In genomic region chr11:115497303-115497702, GRCh38 we compare ENCODE assay signal across 11 cellular contexts. TPM values are rescaled to one million over a fixed set of nuclear protein-coding genes. Genes with fewer than 3 reads are reported as not detected.
DNase-seq lines count a peak whose midpoint lies in the region; ATAC-seq and TF ChIP-seq lines count a peak whose summit lies in the region.
"Had no signal": no experiment of that assay in that cellular context is flagged by ENCODE, and none has a peak within 500 bp of the region (broad histone marks: within the 10 kb centered on the region; RNA-seq: fewer than 3 reads in every experiment).

No MANE protein-coding gene starts in this region.

- peak overlapping the region; percentile 9 for H3K27ac ChIP-seq in smooth muscle cell (ENCODE audit: low read depth)
- no peak overlapping the region for H3K27ac ChIP-seq in upper lobe of right lung
- H3K27ac ChIP-seq in testis = no peak overlapping the region

- H3K9me3 ChIP-seq in smooth muscle cell (replicated peaks; ENCODE audit: low read depth) (no peaks in the 10 kb centered on the region), upper lobe of right lung (no peaks in the 10 kb centered on the region), testis (no peaks in the 10 kb centered on the region)

- ATAC-seq in HG02973 (IDR thresholded peaks at IDR 0.05; ENCODE audit: unreplicated experiment) = peak; percentile 58
- ATAC-seq in upper lobe of right lung = no peak
- ATAC-seq in left lobe of liver = no peak

- H3K4me1 ChIP-seq in smooth muscle cell (ENCODE audit: low read depth) (peaks cover 26% of the 10 kb centered on the region), upper lobe of right lung (peaks cover 30% of the 10 kb centered on the region), testis (peaks cover 10% of the 10 kb centered on the region)

- no peaks in the 10 kb centered on the region for H3F3A ChIP-seq in smooth muscle cell (ENCODE audit: low read depth)

- intact Hi-C loops in upper lobe of right lung (cut with DNase I) = no loop called here
- intact Hi-C loops in testis (cut with DNase I; ENCODE audit: low total_unique reads) = loop anchor here (10.0 kb wide), 1 partner anchor 357 kb away; no protein-coding TSS in a partner anchor

- no peak overlapping the region for H3K4me3 ChIP-seq in smooth muscle cell
- H3K4me3 ChIP-seq in upper lobe of right lung = no peak overlapping the region
- no peak overlapping the region for H3K4me3 ChIP-seq in testis

- H2AFZ ChIP-seq in smooth muscle cell (ENCODE audit: low read depth) = no peak overlapping the region

- peak overlapping the region; percentile 64 for H3K4me2 ChIP-seq in smooth muscle cell

- DNase-seq in NCI-H2107 treated with DMSO at 0.1 percent for 48 hours (lab: John Stamatoyannopoulos, UW; ENCODE audit: unreplicated experiment) = peak; percentile 30
- DNase-seq in NCI-H2107 (lab: John Stamatoyannopoulos, UW) = no peak
- peak; percentile 68 for DNase-seq in NCI-H510A treated with DMSO at 0.1 percent for 48 hours (lab: John Stamatoyannopoulos, UW)
- no peak for DNase-seq in smooth muscle cell (lab: John Stamatoyannopoulos, UW; ENCODE audit: unreplicated experiment)
- no peak for DNase-seq in upper lobe of right lung
- no peak for DNase-seq in testis
- no peak for DNase-seq in left lobe of liver (ENCODE audit: low spot score)
- DNase-seq: activated CD4-positive, alpha-beta T cell treated with anti-CD3 and anti-CD28 coated beads, Interleukin-2, amount 50 U/mL, for 1 hour; KBM-7; NCI-H774 had no signal

- H4K20me1 ChIP-seq in smooth muscle cell (ENCODE audit: low read depth) = peaks cover 66% of the 10 kb centered on the region

- WGBS in smooth muscle cell (ENCODE audit: low lambda C conversion rate) = 44% methylated on average over 2 of the region's 2 CpGs
- WGBS in testis, 2 donors = 48 to 65% methylated on average over 2 of the region's 2 CpGs

- no peaks in the 10 kb centered on the region for H3K27me3 ChIP-seq in smooth muscle cell (ENCODE audit: low read depth)
- peaks cover 5% of the 10 kb centered on the region for H3K27me3 ChIP-seq in upper lobe of right lung
- no peaks in the 10 kb centered on the region for H3K27me3 ChIP-seq in testis

- no peak overlapping the region for H3K9ac ChIP-seq in smooth muscle cell (ENCODE audit: low read depth)

- H3K36me3 ChIP-seq in smooth muscle cell (ENCODE audit: low read depth) (no peaks in the 10 kb centered on the region), upper lobe of right lung (no peaks in the 10 kb centered on the region), testis (ENCODE audit: low read depth, missing control alignments) (no peaks in the 10 kb centered on the region)

- H3K79me2 ChIP-seq in smooth muscle cell (ENCODE audit: low read depth) = peaks cover 90% of the 10 kb centered on the region

- TF ChIP-seq CTCF in smooth muscle cell (IDR thresholded peaks at IDR 0.05; ENCODE audit: borderline replicate concordance, insufficient read depth, poor library complexity, severe bottlenecking) (no peak), upper lobe of right lung (IDR thresholded peaks at IDR 0.05) (no peak), testis (IDR thresholded peaks at IDR 0.05) (no peak)

- no peak for TF ChIP-seq POLR2A in testis (IDR thresholded peaks at IDR 0.05)

RNA-seq across cellular contexts. Expression of gene CADM1, which starts 6.9 kb away (rescaled TPM):
- total RNA-seq in smooth muscle cell (161 and 167 TPM in 2 replicates), upper lobe of right lung (222 TPM), testis (100 to 1,000 TPM; 216 to 230 TPM), left lobe of liver (27.2 TPM)
- polyA plus RNA-seq in smooth muscle cell (158 and 161 TPM in 2 replicates), testis (ENCODE audit: insufficient read depth, low read depth, low replicate concordance) (135 TPM)

Comparison
In these comparisons a context has a peak if more than half of its experiments do, and no peak if none do; other contexts are left out.
1. DNase-seq: peak in NCI-H2107 treated with DMSO at 0.1 percent for 48 hours (single experiment) and NCI-H510A treated with DMSO at 0.1 percent for 48 hours (single experiment); none in NCI-H2107 (single experiment), smooth muscle cell (single experiment), upper lobe of right lung (single experiment), testis (single experiment) and left lobe of liver (single experiment).